In genomic region chr17:28711723-28712036, GRCh38 we compare ENCODE assay signal across 7 cellular contexts. TPM values are rescaled to one million over a fixed set of nuclear protein-coding genes. Genes with fewer than 3 reads are reported as not detected.
DNase-seq lines count a peak whose midpoint lies in the region; ATAC-seq and TF ChIP-seq lines count a peak whose summit lies in the region.

TSS of gene PROCA1 (minus strand) at chr17:28711888. CDS start at chr17:28711660, 228 bp downstream.

- TF ChIP-seq EP300 in stomach (IDR thresholded peaks at IDR 0.05), result no peak

- no peaks in the 10 kb centered on the region for H3K9me3 Mint-ChIP-seq in activated naive CD8-positive, alpha-beta T cell treated with anti-CD3 and anti-CD28 coated beads for 36 hours

- ATAC-seq in GM19328 (IDR thresholded peaks at IDR 0.05; ENCODE audit: unreplicated experiment) (peak; percentile 29), HG03135 (IDR thresholded peaks at IDR 0.05; ENCODE audit: unreplicated experiment) (peak; percentile 15)

- peaks cover 0 to 4% (median 0%) of the 10 kb centered on the region in 3 donors for H3K27me3 ChIP-seq in stomach

- peaks cover 17 to 46% (median 32%) of the 10 kb centered on the region in 4 donors for H3K4me1 ChIP-seq in stomach

- 2 to 7% (median 3%) methylated on average over 16 to 20 of the region's 20 CpGs for WGBS in stomach, 5 donors

- H3K36me3 ChIP-seq in stomach, result peaks cover 16 to 25% (median 21%) of the 10 kb centered on the region in 4 donors

- H3K4me1 Mint-ChIP-seq in activated naive CD8-positive, alpha-beta T cell treated with anti-CD3 and anti-CD28 coated beads for 36 hours, result peaks cover 16% of the 10 kb centered on the region

- H3K9me3 ChIP-seq in iPS-18c (ENCODE audit: control insufficient read depth, insufficient read depth, low read length) (no peaks in the 10 kb centered on the region), stomach (no peaks in the 10 kb centered on the region)

- no peak for DNase-seq in activated naive CD8-positive, alpha-beta T cell treated with anti-CD3 and anti-CD28 coated beads for 36 hours
- no peak for DNase-seq in stomach
- no peak for DNase-seq in T1000 (lab: John Stamatoyannopoulos, UW)
- DNase-seq in NCI-H187 treated with DMSO at 0.1 percent for 48 hours (lab: John Stamatoyannopoulos, UW), result no peak

- H3K27ac ChIP-seq in stomach, result peak within 1 kb of the TSS; percentile 90 to 97 (median 92)

- peak within 1 kb of the TSS; percentile 88 for H3K4me3 Mint-ChIP-seq in activated naive CD8-positive, alpha-beta T cell treated with anti-CD3 and anti-CD28 coated beads for 36 hours

- TF ChIP-seq POLR2A in stomach (IDR thresholded peaks at IDR 0.05), result no peak

- intact Hi-C loops in stomach (cut with DNase I; ENCODE audit: low total_unique reads), result no loop called here

- peaks cover 27% of the 10 kb centered on the region for H3K27me3 Mint-ChIP-seq in activated naive CD8-positive, alpha-beta T cell treated with anti-CD3 and anti-CD28 coated beads for 36 hours

- peak within 1 kb of the TSS; percentile 94 for H3K27ac Mint-ChIP-seq in activated naive CD8-positive, alpha-beta T cell treated with anti-CD3 and anti-CD28 coated beads for 36 hours

- no peak for TF ChIP-seq CTCF in stomach (IDR thresholded peaks at IDR 0.05)

- H3K4me3 ChIP-seq in iPS-18c (ENCODE audit: insufficient read depth, low read depth, low read length), result peak within 1 kb of the TSS; percentile 92
- H3K4me3 ChIP-seq in stomach, result peak within 1 kb of the TSS; percentile 61 to 81 (median 64)

- H3K36me3 Mint-ChIP-seq in activated naive CD8-positive, alpha-beta T cell treated with anti-CD3 and anti-CD28 coated beads for 36 hours, result no peaks in the 10 kb centered on the region

RNA-seq across cellular contexts. Expression of gene PROCA1, which starts in this region (rescaled TPM):
- 1 to 10 TPM; 3.1 to 3.9 TPM for total RNA-seq in activated naive CD8-positive, alpha-beta T cell treated with anti-CD3 and anti-CD28 coated beads for 36 hours
- total RNA-seq in stomach, result 1 to 10 TPM in 1 of 5 donors, under 1 TPM in 2, not detected in 2; 0.14 to 5.3 (median 0.92) TPM
- 1 to 10 TPM; 2.3 to 5.8 (median 2.6) TPM for polyA plus RNA-seq in stomach
